In genomic region chr7:7221602-7222038, GRCh38 we compare ENCODE assay signal across 1 cellular context.
TF ChIP-seq lines count a peak whose summit lies in the region.

No MANE protein-coding gene starts in this region.

TF ChIP-seq in A549, 52 proteins besides CTCF, POLR2A, EP300 and RAD21 (continued from another document):
- no peak for TF ChIP-seq ATOH8 (CRISPR knock-in tag; IDR thresholded peaks at IDR 0.05; ENCODE audit: low read depth)
- no peak for TF ChIP-seq CBX2 (IDR thresholded peaks at IDR 0.05; ENCODE audit: borderline replicate concordance, low read depth)
- TF ChIP-seq ZNF302 (CRISPR knock-in tag; IDR thresholded peaks at IDR 0.05), result no peak
- no peak for TF ChIP-seq NFE2L2 (conservative IDR thresholded peaks at IDR 0.05; ENCODE audit: low read length)
- TF ChIP-seq SMC3 (IDR thresholded peaks at IDR 0.05), result no peak
- TF ChIP-seq CEBPB (IDR thresholded peaks at IDR 0.05), result peak; percentile 31 to 56; a peak in 2 of 4 replicates
